ENCODE assay signal across 8 cellular contexts in genomic region chr3:39147711-39148115, GRCh38. TPM values are rescaled to one million over a fixed set of nuclear protein-coding genes. Genes with fewer than 3 reads are reported as not detected.
DNase-seq lines count a peak whose midpoint lies in the region; ATAC-seq and TF ChIP-seq lines count a peak whose summit lies in the region.

No MANE protein-coding gene starts in this region.

- H3K4me3 ChIP-seq in BE2C (ENCODE audit: low read depth, low read length) = peak overlapping the region; percentile 23
- H3K4me3 ChIP-seq in left ventricle myocardium inferior = peak overlapping the region; percentile 96
- H3K4me3 ChIP-seq in spleen = peak overlapping the region in 6 of 8 donors; percentile 10 to 60 (median 26)

- CTCF ChIA-PET in activated CD8-positive, alpha-beta T cell treated with anti-CD3 and anti-CD28 coated beads, Interleukin-2, amount 10 ng/mL, durations not matched to agents 7 days and 5 days (lab: Charles Lee) = interaction anchor here (0.7 to 2.4 kb wide), 5 partner anchors 10 to 141 kb away, joined by 3 to 11 read pairs (median 3); partner anchors contain the start of genes GORASP1 and TTC21A

- TF ChIP-seq POLR2A in spleen (IDR thresholded peaks at IDR 0.05) = no peak

- H3K4me1 ChIP-seq in BE2C = peaks cover 56% of the 10 kb centered on the region
- H3K4me1 ChIP-seq in left ventricle myocardium inferior = peaks cover 92% of the 10 kb centered on the region
- peaks cover 68 to 100% (median 93%) of the 10 kb centered on the region in 6 donors for H3K4me1 ChIP-seq in spleen

- H3K27me3 ChIP-seq in BE2C (no peaks in the 10 kb centered on the region), left ventricle myocardium inferior (ENCODE audit: low read depth) (no peaks in the 10 kb centered on the region), spleen (replicated peaks in 1 of 7) (no peaks in the 10 kb centered on the region)

- ATAC-seq in GM19035 (IDR thresholded peaks at IDR 0.05; ENCODE audit: unreplicated experiment) = peak; percentile 40
- ATAC-seq in activated CD8-positive, alpha-beta T cell treated with anti-CD3 and anti-CD28 coated beads, Interleukin-2, amount 10 ng/mL, durations not matched to agents 7 days and 5 days = peak; percentile 7
- no peak for ATAC-seq in HG03025 (IDR thresholded peaks at IDR 0.05; ENCODE audit: low FRiP score, unreplicated experiment)

- H3K9me3 Mint-ChIP-seq in activated CD8-positive, alpha-beta T cell treated with anti-CD3 and anti-CD28 coated beads, Interleukin-2, amount 10 ng/mL, durations not matched to agents 7 days and 5 days (ENCODE audit: insufficient read depth) = no peaks in the 10 kb centered on the region

- intact Hi-C loops in left ventricle myocardium inferior (cut with micrococcal nuclease) (no loop called here), spleen (cut with DNase I; ENCODE audit: low total_unique reads) (no loop called here)

- POLR2A ChIA-PET in activated CD8-positive, alpha-beta T cell treated with anti-CD3 and anti-CD28 coated beads, Interleukin-2, amount 10 ng/mL, durations not matched to agents 7 days and 5 days (lab: Charles Lee) = interaction anchor here (0.7 to 2.2 kb wide), 12 partner anchors 8 to 115 kb away, joined by 3 to 6 read pairs (median 3); partner anchors contain the start of genes GORASP1, TTC21A and WDR48

- H3K27ac Mint-ChIP-seq in activated CD8-positive, alpha-beta T cell treated with anti-CD3 and anti-CD28 coated beads, Interleukin-2, amount 10 ng/mL, durations not matched to agents 7 days and 5 days = peak overlapping the region; percentile 99

- H3K36me3 ChIP-seq in BE2C (peaks cover 13% of the 10 kb centered on the region), left ventricle myocardium inferior (peaks cover 39% of the 10 kb centered on the region), spleen (peaks cover 5 to 40% (median 34%) of the 10 kb centered on the region in 6 donors)

- peaks cover 53% of the 10 kb centered on the region for H3K36me3 Mint-ChIP-seq in activated CD8-positive, alpha-beta T cell treated with anti-CD3 and anti-CD28 coated beads, Interleukin-2, amount 10 ng/mL, durations not matched to agents 7 days and 5 days (ENCODE audit: low read depth)

- peak overlapping the region; percentile 100 for H3K27ac ChIP-seq in left ventricle myocardium inferior (replicated peaks)
- H3K27ac ChIP-seq in spleen = peak overlapping the region; percentile 81 to 100 (median 98)

- TF ChIP-seq CTCF in BE2C (IDR thresholded peaks at IDR 0.05; ENCODE audit: low read depth, low read length) = no peak
- no peak for TF ChIP-seq CTCF in left ventricle myocardium inferior (IDR thresholded peaks at IDR 0.05; ENCODE audit: borderline replicate concordance)
- no peak for TF ChIP-seq CTCF in spleen (IDR thresholded peaks at IDR 0.05 in 8 of 11, conservative IDR thresholded peaks at IDR 0.05 in 3 of 11)

- no peaks in the 10 kb centered on the region for H3K27me3 Mint-ChIP-seq in activated CD8-positive, alpha-beta T cell treated with anti-CD3 and anti-CD28 coated beads, Interleukin-2, amount 10 ng/mL, durations not matched to agents 7 days and 5 days (ENCODE audit: low read depth)

- H3K4me3 Mint-ChIP-seq in activated CD8-positive, alpha-beta T cell treated with anti-CD3 and anti-CD28 coated beads, Interleukin-2, amount 10 ng/mL, durations not matched to agents 7 days and 5 days = peak overlapping the region; percentile 79

- no peak for DNase-seq in BE2C
- DNase-seq in HT-29 (ENCODE audit: low spot score) = peak; percentile 37
- peak; percentile 76 for DNase-seq in activated CD8-positive, alpha-beta T cell treated with anti-CD3 and anti-CD28 coated beads, Interleukin-2, amount 10 ng/mL, durations not matched to agents 7 days and 5 days
- no peak for DNase-seq in left ventricle myocardium inferior
- DNase-seq in spleen = peak; percentile 90
- DNase-seq in AG08395 (ENCODE audit: low spot score) = no peak

- H3K4me1 Mint-ChIP-seq in activated CD8-positive, alpha-beta T cell treated with anti-CD3 and anti-CD28 coated beads, Interleukin-2, amount 10 ng/mL, durations not matched to agents 7 days and 5 days (ENCODE audit: low read depth) = peaks cover 79% of the 10 kb centered on the region

- WGBS in spleen, 5 donors = 6 to 12% (median 9%) methylated on average over 4 of the region's 4 CpGs

- no peaks in the 10 kb centered on the region for H3K9me3 ChIP-seq in BE2C
- H3K9me3 ChIP-seq in left ventricle myocardium inferior (replicated peaks) = no peaks in the 10 kb centered on the region
- no peaks in the 10 kb centered on the region for H3K9me3 ChIP-seq in spleen

RNA-seq across cellular contexts. Expression of gene CSRNP1, which starts 5.7 kb away (rescaled TPM):
- 36.7 TPM for polyA plus RNA-seq in BE2C (2012; ENCODE audit: insufficient read depth, insufficient read length, low read depth)
- 53.6 and 55.3 TPM in 2 replicates for total RNA-seq in HT-29 (2014; rRNA removed; shearing (Covaris generic))
- 10 to 100 TPM; 15.6 to 16.0 TPM for total RNA-seq in activated CD8-positive, alpha-beta T cell treated with anti-CD3 and anti-CD28 coated beads, Interleukin-2, amount 10 ng/mL, durations not matched to agents 7 days and 5 days
- total RNA-seq in left ventricle myocardium inferior = 12.1 TPM
- total RNA-seq in spleen = 10 to 100 TPM; 18.2 to 57.0 (median 34.6) TPM
- polyA plus RNA-seq in spleen = 10 to 100 TPM in 2 of 3 donors, 1 to 10 TPM in 1; 7.1 to 15.1 (median 10.2) TPM

RNA-seq across cellular contexts. Expression of gene TTC21A, which starts 40.2 kb away (rescaled TPM):
- 4.8 TPM for polyA plus RNA-seq in BE2C (2012; ENCODE audit: insufficient read depth, insufficient read length, low read depth)
- 1.6 and 2.1 TPM in 2 replicates for total RNA-seq in HT-29 (2014; rRNA removed; shearing (Covaris generic))
- 1 to 10 TPM in 1 of 2 experiments, under 1 TPM in 1; 0.97 to 1.2 TPM for total RNA-seq in activated CD8-positive, alpha-beta T cell treated with anti-CD3 and anti-CD28 coated beads, Interleukin-2, amount 10 ng/mL, durations not matched to agents 7 days and 5 days
- 2.1 TPM for total RNA-seq in left ventricle myocardium inferior
- total RNA-seq in spleen = 10 to 100 TPM; 11.6 to 17.5 (median 13.2) TPM
- 10 to 100 TPM; 15.2 to 34.3 (median 18.6) TPM for polyA plus RNA-seq in spleen

RNA-seq across cellular contexts. Expression of gene GORASP1, which starts 40.3 kb away (rescaled TPM):
- polyA plus RNA-seq in BE2C (2012; ENCODE audit: insufficient read depth, insufficient read length, low read depth) = 65.7 TPM
- 66.5 and 67.1 TPM in 2 replicates for total RNA-seq in HT-29 (2014; rRNA removed; shearing (Covaris generic))
- total RNA-seq in activated CD8-positive, alpha-beta T cell treated with anti-CD3 and anti-CD28 coated beads, Interleukin-2, amount 10 ng/mL, durations not matched to agents 7 days and 5 days = 10 to 100 TPM; 10.8 to 11.0 TPM
- 54.0 TPM for total RNA-seq in left ventricle myocardium inferior
- 10 to 100 TPM; 47.3 to 74.5 (median 65.5) TPM for total RNA-seq in spleen
- polyA plus RNA-seq in spleen = 10 to 100 TPM; 20.6 to 35.5 (median 26.3) TPM

RNA-seq across cellular contexts. Expression of gene XIRP1, which starts 44.7 kb away (rescaled TPM):
- polyA plus RNA-seq in BE2C (2012; ENCODE audit: insufficient read depth, insufficient read length, low read depth) = not detected
- not detected in 2 replicates for total RNA-seq in HT-29 (2014; rRNA removed; shearing (Covaris generic))
- total RNA-seq in activated CD8-positive, alpha-beta T cell treated with anti-CD3 and anti-CD28 coated beads, Interleukin-2, amount 10 ng/mL, durations not matched to agents 7 days and 5 days = not detected
- total RNA-seq in left ventricle myocardium inferior = 386 TPM
- under 1 TPM in 4 of 7 donors, not detected in 3; 0.09 to 0.70 (median 0.39) TPM for total RNA-seq in spleen
- under 1 TPM; 0.06 to 0.30 (median 0.12) TPM for polyA plus RNA-seq in spleen

Comparison
In these comparisons a context has a peak if more than half of its experiments do, and no peak if none do; other contexts are left out.
1. DNase-seq: peak in HT-29 (single experiment), activated CD8-positive, alpha-beta T cell treated with anti-CD3 and anti-CD28 coated beads, Interleukin-2, amount 10 ng/mL, durations not matched to agents 7 days and 5 days (single experiment) and spleen (single experiment); none in BE2C (single experiment), left ventricle myocardium inferior (single experiment) and AG08395 (single experiment).
2. H3K4me3 ChIP-seq: peak in every context shown above with its lines; median percentile 96 in left ventricle myocardium inferior; 26 in spleen; 23 in BE2C.